In the genomic region with DNA sequence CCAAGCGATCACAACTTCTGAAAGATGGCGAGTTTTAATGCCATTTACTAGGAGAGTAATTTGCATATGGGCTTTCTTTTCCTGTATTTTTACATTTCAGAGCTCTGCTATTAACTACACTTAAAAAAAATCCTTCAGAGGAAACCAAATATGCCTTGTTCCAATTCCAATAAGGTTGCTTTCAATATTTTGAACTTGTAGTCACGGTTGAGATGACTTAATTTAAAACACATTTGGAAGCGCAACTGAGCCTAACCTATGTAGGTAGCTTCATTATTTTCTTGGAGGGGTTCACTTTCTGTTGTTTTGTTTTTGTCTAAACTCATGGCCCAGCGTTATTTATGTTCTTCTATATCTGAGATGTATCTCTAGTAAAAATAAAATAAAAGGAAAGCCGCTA, we compare ENCODE assay signal across 34 cellular contexts.
"Had no signal": no experiment of that assay in that cellular context is flagged by ENCODE, and none has a peak within 500 bp of the region (broad histone marks: within the 10 kb centered on the region; RNA-seq: fewer than 3 reads in every experiment).

No MANE protein-coding gene starts in this region.

- H3K4me3 Mint-ChIP-seq: activated B cell treated with CpG ODN at 0.5 μM for 24 hours; activated CD8-positive, alpha-beta T cell treated with anti-CD3 and anti-CD28 coated beads for 36 hours; activated naive CD8-positive, alpha-beta T cell; activated T-cell treated with anti-CD3 and anti-CD28 coated beads, Interleukin-2, amount 50 U/mL, for 4 hours; activated T-helper 17 cell treated with anti-CD3 and anti-CD28 coated beads, Interleukin-2, amount 50 U/mL, for 72 hours; brain; endodermal cell; T-helper 17 cell; T-helper 2 cell treated with Interferon-gamma antibody and Interleukin-4, amounts not matched to agents 5 μg/mL and 100 μg/mL, for 36 hours had no signal

- ATAC-seq: activated CD4-positive, CD25-positive, alpha-beta regulatory T cell treated with anti-CD3 and anti-CD28 coated beads, Interleukin-2, amount 50 U/mL, for 24 hours; activated CD8-positive, alpha-beta T cell treated with anti-CD3 and anti-CD28 coated beads for 36 hours; activated T-cell treated with anti-CD3 and anti-CD28 coated beads, Interleukin-2, amount 50 U/mL, for 4 hours; activated T-helper 17 cell treated with anti-CD3 and anti-CD28 coated beads, Interleukin-2, amount 50 U/mL, for 72 hours; esophagus mucosa; foreskin keratinocyte; gastrocnemius medialis; heart left ventricle; T-helper 17 cell had no signal

- H3K36me3 Mint-ChIP-seq: activated naive CD8-positive, alpha-beta T cell; brain had no signal

- H3K4me3 ChIP-seq: adrenal gland, breast epithelium, cardiac muscle cell, colonic mucosa, gastrocnemius medialis, heart left ventricle had no signal

- DNase-seq: activated B cell treated with CpG ODN at 0.5 μM for 24 hours; activated CD4-positive, alpha-beta T cell treated with anti-CD3 and anti-CD28 coated beads for 48 hours; activated CD4-positive, alpha-beta T cell treated with anti-CD3 and anti-CD28 coated beads, Interleukin-2, amount 50 U/mL, for 1 hour; activated CD4-positive, alpha-beta T cell treated with anti-CD3 and anti-CD28 coated beads, Interleukin-2, amount 50 U/mL, for 48 hours; activated CD8-positive, alpha-beta memory T cell treated with anti-CD3 and anti-CD28 coated beads for 24 hours; activated CD8-positive, alpha-beta T cell treated with anti-CD3 and anti-CD28 coated beads for 36 hours; activated effector memory CD4-positive, alpha-beta T cell treated with Interleukin-2 at 50 U/mL for 16 hours; activated gamma-delta T cell treated with Interleukin-2 at 50 U/mL for 16 hours; activated naive CD4-positive, alpha-beta T cell treated with anti-CD3 and anti-CD28 coated beads, Interleukin-2, amount 50 U/mL, for 16 hours; activated naive CD4-positive, alpha-beta T cell treated with Interleukin-2 at 50 U/mL for 16 hours; activated T-cell treated with anti-CD3 and anti-CD28 coated beads, Interleukin-2, amount 50 U/mL, for 4 hours; adrenal gland; amygdala; aorta; central memory CD4-positive, alpha-beta T cell; cerebellar nuclear complex; colonic mucosa; effector memory CD4-positive, alpha-beta T cell; endodermal cell; foreskin keratinocyte; gastrocnemius medialis; glutamatergic neuron; heart left ventricle; T-helper 17 cell; T1000; WERI-Rb-1 had no signal

- H3K9me3 Mint-ChIP-seq: activated B cell treated with CpG ODN at 0.5 μM for 24 hours; activated CD8-positive, alpha-beta T cell treated with anti-CD3 and anti-CD28 coated beads for 36 hours; activated T-cell treated with anti-CD3 and anti-CD28 coated beads, Interleukin-2, amount 50 U/mL, for 4 hours; activated T-helper 17 cell treated with anti-CD3 and anti-CD28 coated beads, Interleukin-2, amount 50 U/mL, for 72 hours; endodermal cell; T-helper 2 cell treated with Interferon-gamma antibody and Interleukin-4, amounts not matched to agents 5 μg/mL and 100 μg/mL, for 36 hours had no signal

- H3K27me3 ChIP-seq: adrenal gland, breast epithelium, cardiac muscle cell, colonic mucosa, foreskin keratinocyte, gastrocnemius medialis, heart left ventricle had no signal

- H3K4me1 ChIP-seq: adrenal gland, breast epithelium, colonic mucosa, foreskin keratinocyte, gastrocnemius medialis had no signal

- H3K9me3 ChIP-seq: adrenal gland, breast epithelium, colonic mucosa, gastrocnemius medialis, heart left ventricle had no signal

- H3K27ac ChIP-seq: adrenal gland, cardiac muscle cell, colonic mucosa, foreskin keratinocyte, gastrocnemius medialis, heart left ventricle, WERI-Rb-1 had no signal

- H3K27ac Mint-ChIP-seq: activated B cell treated with CpG ODN at 0.5 μM for 24 hours; activated CD8-positive, alpha-beta T cell treated with anti-CD3 and anti-CD28 coated beads for 36 hours; activated naive CD8-positive, alpha-beta T cell; activated T-helper 17 cell treated with anti-CD3 and anti-CD28 coated beads, Interleukin-2, amount 50 U/mL, for 72 hours; endodermal cell; T-helper 17 cell; T-helper 2 cell treated with Interferon-gamma antibody and Interleukin-4, amounts not matched to agents 5 μg/mL and 100 μg/mL, for 36 hours had no signal

- H3K27me3 Mint-ChIP-seq: activated B cell treated with CpG ODN at 0.5 μM for 24 hours, brain had no signal

- H3K4me1 Mint-ChIP-seq: activated B cell treated with CpG ODN at 0.5 μM for 24 hours; activated T-helper 17 cell treated with anti-CD3 and anti-CD28 coated beads, Interleukin-2, amount 50 U/mL, for 72 hours; endodermal cell; T-helper 17 cell had no signal

- H3K36me3 ChIP-seq: adrenal gland, breast epithelium, cardiac muscle cell, colonic mucosa, gastrocnemius medialis, heart left ventricle, WERI-Rb-1 had no signal
